ENCODE assay signal across 9 cellular contexts in the genomic region with DNA sequence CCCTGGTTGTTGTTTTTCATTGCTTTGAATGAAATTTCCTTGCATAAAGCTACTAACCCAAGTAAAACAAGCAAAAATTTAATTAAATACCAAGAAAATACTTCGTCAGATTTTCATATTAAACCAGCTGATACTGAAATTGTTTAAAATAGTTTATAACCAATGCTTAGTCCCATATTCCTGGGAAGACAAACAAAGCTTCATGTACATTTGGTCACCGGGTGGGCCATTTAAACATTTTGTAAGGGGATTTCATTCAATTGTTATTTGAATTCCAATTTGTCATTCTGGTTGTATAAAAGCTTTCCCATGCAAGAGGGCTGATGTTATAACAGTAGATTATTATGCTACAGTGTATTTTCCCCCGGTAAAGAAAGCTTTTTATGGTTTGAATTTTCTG. TPM values are rescaled to one million over a fixed set of nuclear protein-coding genes. Genes with fewer than 3 reads are reported as not detected.
A peak's percentile ranks its signal among the peaks of the same experiment; 100 is the strongest.
DNase-seq lines count a peak whose midpoint lies in the region; ATAC-seq, FAIRE-seq and TF ChIP-seq lines count a peak whose summit lies in the region.
"Had no signal": no experiment of that assay in that cellular context is flagged by ENCODE, and none has a peak within 500 bp of the region (broad histone marks: within the 10 kb centered on the region; RNA-seq: fewer than 3 reads in every experiment).

No MANE protein-coding gene starts in this region.

- CTCF ChIA-PET in OCI-LY7 (lab: Charles Lee; ENCODE audit: unreplicated experiment) (interaction anchor here (0.6 to 1.0 kb wide), 2 partner anchors 9 to 10 kb away, joined by 3 read pairs; partner anchors contain the start of gene SEC23B), H1 (lab: Charles Lee; ENCODE audit: partially characterized antibody) (interaction anchor here (0.7 to 1.3 kb wide), 3 partner anchors 31 to 117 kb away, joined by 3 to 4 read pairs (median 3); partner anchors contain the start of genes DZANK1 and POLR3F)

- no peaks in the 10 kb centered on the region for H3K36me3 ChIP-seq in ES-I3 (ENCODE audit: insufficient read depth, low read length)
- H3K36me3 ChIP-seq in OCI-LY7 (ENCODE audit: insufficient read depth, low read length): peaks cover 13% of the 10 kb centered on the region
- peaks cover 0 to 9% (median 7%) of the 10 kb centered on the region in 4 experiments; a peak in 5 of 8 replicates for H3K36me3 ChIP-seq in H1 (ENCODE audit: control insufficient read depth in 2 of 4, insufficient read depth in 4 of 4, low read length in 3 of 4)

- DNase-seq in OCI-LY7 (ENCODE audit: low spot score) (no peak), H1 (ENCODE audit: low read depth in 1 of 2, low spot score in 2 of 2) (no peak), osteocyte (ENCODE audit: extremely low spot score, unreplicated experiment) (no peak), middle frontal gyrus (ENCODE audit: extremely low spot score, low spot score) (no peak), kidney tubule cell (ENCODE audit: low spot score) (no peak), RPMI8226 (no peak)
- DNase-seq: SIG-M5 had no signal

- H3K4ac ChIP-seq in H1 (replicated peaks; ENCODE audit: insufficient read length, low read depth, low read length): no peak overlapping the region

- no peak overlapping the region for H2BK120ac ChIP-seq in H1 (replicated peaks; ENCODE audit: low read depth, low read length)

- H4K8ac ChIP-seq in H1 (ENCODE audit: extremely low read depth, insufficient read depth, low read length): no peak overlapping the region

- H2AK5ac ChIP-seq in H1 (ENCODE audit: low read depth, low read length): no peak overlapping the region

- H3K9me3 ChIP-seq in ES-I3 (ENCODE audit: control insufficient read depth, insufficient read depth, low read length) (no peaks in the 10 kb centered on the region), OCI-LY7 (ENCODE audit: low read length) (no peaks in the 10 kb centered on the region), H1 (ENCODE audit: insufficient read depth in 2 of 2, low read depth in 1 of 2, low read length in 1 of 2) (no peaks in the 10 kb centered on the region)

- H3K14ac ChIP-seq in H1 (ENCODE audit: insufficient read length): no peak overlapping the region

- TF ChIP-seq EP300 in H1 (IDR thresholded peaks at IDR 0.05; ENCODE audit: borderline replicate concordance in 1 of 2, low read depth in 2 of 2, low read length in 2 of 2): no peak

- H2AFZ ChIP-seq in OCI-LY7 (ENCODE audit: low read length) (peak overlapping the region; percentile 96), H1 (ENCODE audit: low read length) (no peak overlapping the region)

- H3K27ac Mint-ChIP-seq in osteocyte (ENCODE audit: unreplicated experiment): peak overlapping the region; percentile 74

- peak overlapping the region; percentile 100 for H3K4me2 ChIP-seq in OCI-LY7 (ENCODE audit: low read length)
- peak overlapping the region in 1 of 2 experiments; percentile 50; a peak in 3 of 4 replicates for H3K4me2 ChIP-seq in H1 (ENCODE audit: insufficient read depth in 1 of 2, low read depth in 2 of 2, low read length in 2 of 2)

- H2BK20ac ChIP-seq in H1 (ENCODE audit: low read length): no peak overlapping the region

- no peak for ATAC-seq in GM21737 (IDR thresholded peaks at IDR 0.05; ENCODE audit: unreplicated experiment)

- intact Hi-C loops in OCI-LY7 (cut with micrococcal nuclease; ENCODE audit: unreplicated experiment): loop anchor here (1.0 kb wide), 1 partner anchor 30 kb away; the partner anchor contains the start of genes DZANK1 and POLR3F

- no peaks in the 10 kb centered on the region for H3K23me2 ChIP-seq in H1 (ENCODE audit: low read depth, low read length)

- H3K4me1 Mint-ChIP-seq in osteocyte (ENCODE audit: unreplicated experiment): peaks cover 12% of the 10 kb centered on the region

- H2BK5ac ChIP-seq in H1 (ENCODE audit: low read depth, low read length): no peak overlapping the region

- H3K27ac ChIP-seq in OCI-LY7 (ENCODE audit: low read depth, low read length, poor library complexity, severe bottlenecking) (no peak overlapping the region), H1 (ENCODE audit: low read depth, low read length) (no peak overlapping the region)

- H2BK12ac ChIP-seq in H1 (ENCODE audit: low read depth, low read length): no peak overlapping the region

- no peak overlapping the region for H3K56ac ChIP-seq in H1 (replicated peaks; ENCODE audit: insufficient read length, low read depth, low read length)

- no peak for FAIRE-seq in H1 (lab: Jason Lieb, UNC)

- no peaks in the 10 kb centered on the region for H3K27me3 ChIP-seq in H1 (replicated peaks in 1 of 4; ENCODE audit: control insufficient read depth in 3 of 4, extremely low read depth in 1 of 4, insufficient read depth in 3 of 4, low read length in 3 of 4)

- peak overlapping the region; percentile 67 for H4K5ac ChIP-seq in H1 (ENCODE audit: insufficient read length, low read depth, low read length)

- no TSS peak for BruUV-seq in OCI-LY7 (replicated peaks; lab: Mats Ljungman, UMichigan)

- H3K79me2 ChIP-seq in OCI-LY7 (ENCODE audit: insufficient read depth, low read depth, low read length) (peaks cover 7% of the 10 kb centered on the region; the same call in 1 of the 2 replicates), H1 (ENCODE audit: control insufficient read depth in 1 of 2, insufficient read depth in 2 of 2, low read length in 2 of 2) (peaks cover 0 to 8% of the 10 kb centered on the region in 2 experiments; a peak in 1 of 4 replicates)

- H3K4me3 ChIP-seq in OCI-LY7 (ENCODE audit: low read depth, low read length, poor library complexity, severe bottlenecking) (peak overlapping the region; percentile 95), H1 (ENCODE audit: extremely low read depth in 1 of 4, insufficient read depth in 2 of 4, low read depth in 3 of 4, low read length in 4 of 4) (peak overlapping the region in 1 of 4 experiments; percentile 93; a peak in 1 of 8 replicates)

- no peak for TF ChIP-seq POLR2A in H1 (IDR thresholded peaks at IDR 0.05; ENCODE audit: control extremely low read depth in 1 of 2, low read depth in 2 of 2, low read length in 2 of 2)

- POLR2A ChIA-PET in OCI-LY7 (lab: Charles Lee) (interaction anchor here (0.6 to 5.0 kb wide), 10 partner anchors 10 to 296 kb away, joined by 3 to 101 read pairs (median 5); partner anchors contain the start of genes DZANK1, POLR3F and SEC23B), H1 (lab: Charles Lee; ENCODE audit: partially characterized antibody) (interaction anchor here (0.6 to 4.2 kb wide), 5 partner anchors 10 to 91 kb away, joined by 3 to 55 read pairs (median 6); partner anchors contain the start of genes DZANK1, POLR3F, SEC23B and SMIM26)

- H3K23ac ChIP-seq in H1 (ENCODE audit: insufficient read length): no peak overlapping the region

- H3K9ac ChIP-seq in ES-I3 (ENCODE audit: low read depth, low read length) (peak overlapping the region; percentile 98), H1 (replicated peaks in 1 of 4; ENCODE audit: extremely low read depth in 1 of 4, low read depth in 3 of 4, low read length in 3 of 4) (no peak overlapping the region)

- H3K4me1 ChIP-seq in ES-I3 (ENCODE audit: insufficient read depth, low read length): peaks cover 5% of the 10 kb centered on the region
- H3K4me1 ChIP-seq in OCI-LY7 (ENCODE audit: insufficient read depth, low read length, poor library complexity, severe bottlenecking): peaks cover 14% of the 10 kb centered on the region
- H3K4me1 ChIP-seq in H1 (replicated peaks in 1 of 4; ENCODE audit: control insufficient read depth in 3 of 4, insufficient read depth in 4 of 4, low read length in 3 of 4): peaks cover 0 to 3% (median 0%) of the 10 kb centered on the region in 4 experiments; a peak in 1 of 7 replicates

- no peaks in the 10 kb centered on the region for H4K20me1 ChIP-seq in OCI-LY7 (ENCODE audit: insufficient read depth, low read length)
- peaks cover 0 to 2% of the 10 kb centered on the region in 2 experiments for H4K20me1 ChIP-seq in H1 (replicated peaks in 1 of 2; ENCODE audit: control insufficient read depth in 1 of 2, insufficient read depth in 2 of 2, low read length in 2 of 2)

- H3K36me3 Mint-ChIP-seq in osteocyte (ENCODE audit: unreplicated experiment): no peaks in the 10 kb centered on the region

- no peak overlapping the region for H3K18ac ChIP-seq in H1 (ENCODE audit: extremely low read depth, low read length)

- no peaks in the 10 kb centered on the region for H3K9me3 Mint-ChIP-seq in osteocyte (ENCODE audit: unreplicated experiment)

- no peak overlapping the region for H4K91ac ChIP-seq in H1 (replicated peaks; ENCODE audit: insufficient read length, low read length)

- no peak for TF ChIP-seq CTCF in OCI-LY7 (conservative IDR thresholded peaks at IDR 0.05; ENCODE audit: low read length)
- TF ChIP-seq CTCF in H1 (IDR thresholded peaks at IDR 0.05; ENCODE audit: control extremely low read depth in 1 of 3, insufficient read depth in 1 of 3, low read depth in 1 of 3, low read length in 3 of 3): no peak
- TF ChIP-seq CTCF in osteocyte (IDR thresholded peaks at IDR 0.05): no peak

- H3K4me3 Mint-ChIP-seq in osteocyte (ENCODE audit: unreplicated experiment): peak overlapping the region; percentile 94

- no peaks in the 10 kb centered on the region for H3K79me1 ChIP-seq in H1 (ENCODE audit: low read depth, low read length)

- H3K9me2 ChIP-seq in OCI-LY7 (ENCODE audit: insufficient read depth, low read length): no peaks in the 10 kb centered on the region

- WGBS in H1 (ENCODE audit: extremely low coverage in 1 of 2, insufficient coverage in 1 of 2, insufficient read length in 1 of 2, insufficient replicate concordance in 2 of 2, low coverage in 1 of 2, low lambda C conversion rate in 2 of 2, missing lambda C conversion rate in 1 of 2), 2 experiments: 87% methylated on average over 3 of the region's 3 CpGs; no CpG with 5 or more reads in 1 of the 2 experiments

- TF ChIP-seq RAD21 in H1 (IDR thresholded peaks at IDR 0.05 in 1 of 2, conservative IDR thresholded peaks at IDR 0.05 in 1 of 2; ENCODE audit: low read depth in 2 of 2, low read length in 2 of 2): no peak

- H2BK15ac ChIP-seq in H1 (ENCODE audit: low read length): no peak overlapping the region

- peaks cover 4% of the 10 kb centered on the region for H3K27me3 Mint-ChIP-seq in osteocyte (ENCODE audit: unreplicated experiment)

RNA-seq across cellular contexts. Expression of gene RBBP9, which starts 0.6 kb away (rescaled TPM):
- 8.1 and 8.7 TPM in 2 replicates for total RNA-seq in OCI-LY7 (2014; rRNA removed; shearing (Covaris generic))
- total RNA-seq in OCI-LY7 (2022): 11.7 and 13.6 TPM in 2 replicates
- total RNA-seq in H1 (2021; fragmentation: NEBNext Ultra II Directional; extraction: Animal tissue kit (Norgen Biotek cat#: 25700)): 13.5 and 15.1 TPM in 2 replicates
- polyA plus RNA-seq in H1 (2011; rRNA removed): 5.7 and 9.5 TPM in 2 replicates
- 11.5 TPM for polyA plus RNA-seq in H1 (2011; cell fraction: cytosol; rRNA removed)
- polyA plus RNA-seq in H1 (2011; cell fraction: nucleus; rRNA removed): 5.4 TPM
- polyA plus RNA-seq in H1 (2012, experiment 1 of 2): 7.5 to 11.1 TPM (median 9.9 TPM) in 4 replicates
- 2.8 TPM for polyA plus RNA-seq in H1 (2012, experiment 2 of 2)
- 8.4 TPM for polyA plus RNA-seq in H1 (2013, experiment 1 of 2)
- polyA plus RNA-seq in H1 (2013, experiment 2 of 2): 8.1 TPM
- polyA minus RNA-seq in H1 (2011; rRNA and poly(A)+ RNA removed): 33.1 and 57.5 TPM in 2 replicates
- 10.3 TPM for polyA minus RNA-seq in H1 (2011; cell fraction: cytosol; rRNA and poly(A)+ RNA removed)
- 13.1 TPM for polyA minus RNA-seq in H1 (2011; cell fraction: nucleus; rRNA and poly(A)+ RNA removed)
- 12.7 and 14.3 TPM in 2 replicates for total RNA-seq in osteocyte

RNA-seq across cellular contexts. Expression of gene SEC23B, which starts 10.1 kb away (rescaled TPM):
- total RNA-seq in OCI-LY7 (2014; rRNA removed; shearing (Covaris generic)): 40.3 and 42.6 TPM in 2 replicates
- total RNA-seq in OCI-LY7 (2022): 51.6 and 52.6 TPM in 2 replicates
- total RNA-seq in H1 (2021; fragmentation: NEBNext Ultra II Directional; extraction: Animal tissue kit (Norgen Biotek cat#: 25700)): 61.2 and 62.8 TPM in 2 replicates
- 49.6 and 53.3 TPM in 2 replicates for polyA plus RNA-seq in H1 (2011; rRNA removed)
- 59.5 TPM for polyA plus RNA-seq in H1 (2011; cell fraction: cytosol; rRNA removed)
- 52.9 TPM for polyA plus RNA-seq in H1 (2011; cell fraction: nucleus; rRNA removed)
- polyA plus RNA-seq in H1 (2012, experiment 1 of 2): 50.0 to 67.3 TPM (median 61.8 TPM) in 4 replicates
- 13.8 TPM for polyA plus RNA-seq in H1 (2012, experiment 2 of 2)
- 30.8 TPM for polyA plus RNA-seq in H1 (2013, experiment 1 of 2)
- polyA plus RNA-seq in H1 (2013, experiment 2 of 2): 31.0 TPM
- polyA minus RNA-seq in H1 (2011; rRNA and poly(A)+ RNA removed): 111 and 178 TPM in 2 replicates
- polyA minus RNA-seq in H1 (2011; cell fraction: cytosol; rRNA and poly(A)+ RNA removed): 39.0 TPM
- polyA minus RNA-seq in H1 (2011; cell fraction: nucleus; rRNA and poly(A)+ RNA removed): 48.4 TPM
- 30.5 and 36.8 TPM in 2 replicates for total RNA-seq in osteocyte

RNA-seq across cellular contexts. Expression of gene POLR3F, which starts 30.4 kb away (rescaled TPM):
- total RNA-seq in OCI-LY7 (2014; rRNA removed; shearing (Covaris generic)): 12.0 and 14.9 TPM in 2 replicates
- total RNA-seq in OCI-LY7 (2022): 10.9 and 12.3 TPM in 2 replicates
- 12.6 and 14.0 TPM in 2 replicates for total RNA-seq in H1 (2021; fragmentation: NEBNext Ultra II Directional; extraction: Animal tissue kit (Norgen Biotek cat#: 25700))
- polyA plus RNA-seq in H1 (2011; rRNA removed): 2.8 and 5.7 TPM in 2 replicates
- polyA plus RNA-seq in H1 (2011; cell fraction: cytosol; rRNA removed): 8.8 TPM
- 10.1 TPM for polyA plus RNA-seq in H1 (2011; cell fraction: nucleus; rRNA removed)
- 7.1 to 12.1 TPM (median 10.4 TPM) in 4 replicates for polyA plus RNA-seq in H1 (2012, experiment 1 of 2)
- 1.4 TPM for polyA plus RNA-seq in H1 (2012, experiment 2 of 2)
- 9.7 TPM for polyA plus RNA-seq in H1 (2013, experiment 1 of 2)
- polyA plus RNA-seq in H1 (2013, experiment 2 of 2): 10.3 TPM
- polyA minus RNA-seq in H1 (2011; rRNA and poly(A)+ RNA removed): 3.9 and 6.9 TPM in 2 replicates
- 19.7 TPM for polyA minus RNA-seq in H1 (2011; cell fraction: cytosol; rRNA and poly(A)+ RNA removed)
- polyA minus RNA-seq in H1 (2011; cell fraction: nucleus; rRNA and poly(A)+ RNA removed): 13.9 TPM
- total RNA-seq in osteocyte: 9.4 and 9.5 TPM in 2 replicates

RNA-seq across cellular contexts. Expression of gene DZANK1, which starts 30.8 kb away (rescaled TPM):
- 7.9 and 9.1 TPM in 2 replicates for total RNA-seq in OCI-LY7 (2014; rRNA removed; shearing (Covaris generic))
- 18.0 and 18.6 TPM in 2 replicates for total RNA-seq in OCI-LY7 (2022)
- total RNA-seq in H1 (2021; fragmentation: NEBNext Ultra II Directional; extraction: Animal tissue kit (Norgen Biotek cat#: 25700)): 9.7 and 9.9 TPM in 2 replicates
- 4.9 and 8.0 TPM in 2 replicates for polyA plus RNA-seq in H1 (2011; rRNA removed)
- polyA plus RNA-seq in H1 (2011; cell fraction: cytosol; rRNA removed): 9.6 TPM
- 8.1 TPM for polyA plus RNA-seq in H1 (2011; cell fraction: nucleus; rRNA removed)
- 8.5 to 13.0 TPM (median 11.2 TPM) in 4 replicates for polyA plus RNA-seq in H1 (2012, experiment 1 of 2)
- polyA plus RNA-seq in H1 (2012, experiment 2 of 2): 2.3 TPM
- polyA plus RNA-seq in H1 (2013, experiment 1 of 2): 10.8 TPM
- polyA plus RNA-seq in H1 (2013, experiment 2 of 2): 10.0 TPM
- 7.0 and 11.3 TPM in 2 replicates for polyA minus RNA-seq in H1 (2011; rRNA and poly(A)+ RNA removed)
- polyA minus RNA-seq in H1 (2011; cell fraction: cytosol; rRNA and poly(A)+ RNA removed): 7.3 TPM
- 10.0 TPM for polyA minus RNA-seq in H1 (2011; cell fraction: nucleus; rRNA and poly(A)+ RNA removed)
- 1.9 and 2.4 TPM in 2 replicates for total RNA-seq in osteocyte
